ENCODE assay signal across 35 cellular contexts in the genomic region with DNA sequence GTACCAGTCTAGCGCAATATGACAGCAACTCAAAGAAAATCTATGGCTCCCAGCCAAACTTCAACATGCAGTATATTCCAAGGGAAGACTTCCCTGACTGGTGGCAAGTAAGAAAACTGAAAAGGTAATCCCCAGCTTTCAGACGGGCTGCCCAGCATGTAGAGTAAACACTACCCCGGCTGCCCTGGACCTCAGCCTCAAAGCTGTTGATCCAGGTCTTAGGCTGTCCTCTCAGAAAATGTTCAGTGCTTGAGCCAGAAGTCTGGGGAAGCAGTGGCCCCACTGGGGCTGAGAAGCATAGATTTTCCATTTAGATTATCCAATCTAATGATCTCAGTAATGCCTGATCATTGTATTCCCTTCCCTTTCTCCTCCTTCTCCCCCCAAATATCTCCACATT. TPM values are rescaled to one million over a fixed set of nuclear protein-coding genes. Genes with fewer than 3 reads are reported as not detected.
"Had no signal": no experiment of that assay in that cellular context is flagged by ENCODE, and none has a peak within 500 bp of the region (broad histone marks: within the 10 kb centered on the region; RNA-seq: fewer than 3 reads in every experiment).

No MANE protein-coding gene starts in this region.

- H3K4me1 Mint-ChIP-seq: activated B cell treated with CpG ODN at 0.5 μM for 24 hours; activated T-helper 17 cell treated with anti-CD3 and anti-CD28 coated beads, Interleukin-2, amount 50 U/mL, for 72 hours; central memory CD8-positive, alpha-beta T cell; endodermal cell; T-helper 17 cell had no signal

- H3K9me3 ChIP-seq: esophagus muscularis mucosa, gastrocnemius medialis had no signal

- H3K4me3 Mint-ChIP-seq: activated B cell treated with CpG ODN at 0.5 μM for 24 hours; activated CD8-positive, alpha-beta T cell treated with anti-CD3 and anti-CD28 coated beads for 36 hours; activated naive CD8-positive, alpha-beta T cell; activated T-cell treated with anti-CD3 and anti-CD28 coated beads, Interleukin-2, amount 50 U/mL, for 4 hours; activated T-helper 17 cell treated with anti-CD3 and anti-CD28 coated beads, Interleukin-2, amount 50 U/mL, for 72 hours; central memory CD8-positive, alpha-beta T cell; dendritic cell treated with granulocyte-macrophage colony-stimulating factor and Interleukin-4, amounts not matched to agents 40 ng/mL and 50 ng/mL, for 4 days; endodermal cell; T-helper 17 cell; T-helper 2 cell treated with Interferon-gamma antibody and Interleukin-4, amounts not matched to agents 5 μg/mL and 100 μg/mL, for 36 hours had no signal

- H3K27me3 ChIP-seq: brain microvascular endothelial cell, foreskin keratinocyte had no signal

- H3K27me3 Mint-ChIP-seq: activated B cell treated with CpG ODN at 0.5 μM for 24 hours; dendritic cell treated with granulocyte-macrophage colony-stimulating factor and Interleukin-4, amounts not matched to agents 40 ng/mL and 50 ng/mL, for 4 days had no signal

- H3K36me3 Mint-ChIP-seq: activated naive CD8-positive, alpha-beta T cell had no signal

- ATAC-seq: activated CD4-positive, CD25-positive, alpha-beta regulatory T cell treated with anti-CD3 and anti-CD28 coated beads, Interleukin-2, amount 50 U/mL, for 24 hours; activated CD8-positive, alpha-beta T cell treated with anti-CD3 and anti-CD28 coated beads for 36 hours; activated T-cell treated with anti-CD3 and anti-CD28 coated beads, Interleukin-2, amount 50 U/mL, for 4 hours; activated T-helper 17 cell treated with anti-CD3 and anti-CD28 coated beads, Interleukin-2, amount 50 U/mL, for 72 hours; foreskin keratinocyte; gastrocnemius medialis; T-helper 17 cell had no signal

- FAIRE-seq: bronchial epithelial cell had no signal

- H3K9me3 Mint-ChIP-seq: activated B cell treated with CpG ODN at 0.5 μM for 24 hours; activated CD8-positive, alpha-beta T cell treated with anti-CD3 and anti-CD28 coated beads for 36 hours; activated T-cell treated with anti-CD3 and anti-CD28 coated beads, Interleukin-2, amount 50 U/mL, for 4 hours; central memory CD8-positive, alpha-beta T cell; dendritic cell treated with granulocyte-macrophage colony-stimulating factor and Interleukin-4, amounts not matched to agents 40 ng/mL and 50 ng/mL, for 4 days; endodermal cell; T-helper 2 cell treated with Interferon-gamma antibody and Interleukin-4, amounts not matched to agents 5 μg/mL and 100 μg/mL, for 36 hours had no signal

- DNase-seq: activated B cell treated with CpG ODN at 0.5 μM for 24 hours; activated CD4-positive, alpha-beta T cell treated with anti-CD3 and anti-CD28 coated beads for 48 hours; activated CD4-positive, alpha-beta T cell treated with anti-CD3 and anti-CD28 coated beads, Interleukin-2, amount 50 U/mL, for 1 hour; activated CD4-positive, alpha-beta T cell treated with anti-CD3 and anti-CD28 coated beads, Interleukin-2, amount 50 U/mL, for 48 hours; activated CD8-positive, alpha-beta memory T cell treated with anti-CD3 and anti-CD28 coated beads for 24 hours; activated CD8-positive, alpha-beta T cell treated with anti-CD3 and anti-CD28 coated beads for 36 hours; activated effector memory CD4-positive, alpha-beta T cell treated with Interleukin-2 at 50 U/mL for 16 hours; activated gamma-delta T cell treated with Interleukin-2 at 50 U/mL for 16 hours; activated naive CD4-positive, alpha-beta T cell treated with anti-CD3 and anti-CD28 coated beads, Interleukin-2, amount 50 U/mL, for 16 hours; activated naive CD4-positive, alpha-beta T cell treated with Interleukin-2 at 50 U/mL for 16 hours; activated T-cell treated with anti-CD3 and anti-CD28 coated beads, Interleukin-2, amount 50 U/mL, for 4 hours; amniotic stem cell; anterior cingulate cortex; brain microvascular endothelial cell; dorsolateral prefrontal cortex; effector memory CD4-positive, alpha-beta T cell; endodermal cell; erythroblast; foreskin keratinocyte; gastrocnemius medialis; glutamatergic neuron; T-helper 1 cell; T-helper 17 cell; T1000; WERI-Rb-1 had no signal

- H3K4me1 ChIP-seq: esophagus muscularis mucosa, gastrocnemius medialis had no signal

- H3K27ac ChIP-seq: brain microvascular endothelial cell, coronary artery, dorsolateral prefrontal cortex, esophagus muscularis mucosa, foreskin keratinocyte, gastrocnemius medialis, WERI-Rb-1 had no signal

- H3K4me3 ChIP-seq: coronary artery, dorsolateral prefrontal cortex, esophagus muscularis mucosa, gastrocnemius medialis had no signal

- H3K27ac Mint-ChIP-seq: activated B cell treated with CpG ODN at 0.5 μM for 24 hours; activated CD8-positive, alpha-beta T cell treated with anti-CD3 and anti-CD28 coated beads for 36 hours; activated naive CD8-positive, alpha-beta T cell; activated T-helper 17 cell treated with anti-CD3 and anti-CD28 coated beads, Interleukin-2, amount 50 U/mL, for 72 hours; dendritic cell treated with granulocyte-macrophage colony-stimulating factor and Interleukin-4, amounts not matched to agents 40 ng/mL and 50 ng/mL, for 4 days; endodermal cell; T-helper 17 cell; T-helper 2 cell treated with Interferon-gamma antibody and Interleukin-4, amounts not matched to agents 5 μg/mL and 100 μg/mL, for 36 hours had no signal

- H3K36me3 ChIP-seq: brain microvascular endothelial cell, esophagus muscularis mucosa, gastrocnemius medialis, WERI-Rb-1 had no signal

RNA-seq across cellular contexts. Expression of a gene that starts 21.9 kb away (rescaled TPM):
- total RNA-seq: activated B cell treated with CpG ODN at 0.5 μM for 24 hours; activated CD8-positive, alpha-beta T cell treated with anti-CD3 and anti-CD28 coated beads for 36 hours; activated T-cell treated with anti-CD3 and anti-CD28 coated beads, Interleukin-2, amount 50 U/mL, for 4 hours; activated T-helper 17 cell treated with anti-CD3 and anti-CD28 coated beads, Interleukin-2, amount 50 U/mL, for 72 hours; astrocyte; bronchial epithelial cell; endodermal cell; foreskin keratinocyte; T-helper 17 cell had no signal
- polyA plus RNA-seq: foreskin keratinocyte had no signal

RNA-seq across cellular contexts. Expression of a gene that starts 29.3 kb away (rescaled TPM):
- total RNA-seq: T-helper 17 cell had no signal
